In genomic region chr11:122108192-122108799, GRCh38 we compare ENCODE assay signal across 8 cellular contexts. TPM values are rescaled to one million over a fixed set of nuclear protein-coding genes. Genes with fewer than 3 reads are reported as not detected.
DNase-seq lines count a peak whose midpoint lies in the region; ATAC-seq and TF ChIP-seq lines count a peak whose summit lies in the region.

No MANE protein-coding gene starts in this region.

- no peak for ATAC-seq in stimulated activated naive CD8-positive, alpha-beta T cell treated with anti-CD3 and anti-CD28 coated beads, Interleukin-15, Interleukin-2, amounts not matched to agents 100 U/mL and 50 U/mL, for 24 hours
- no peak for ATAC-seq in HG03469 (IDR thresholded peaks at IDR 0.05; ENCODE audit: unreplicated experiment)

- intact Hi-C loops in left ventricle myocardium inferior (cut with micrococcal nuclease), result loop anchor here (10.0 kb wide), 2 partner anchors 87 to 453 kb away; no protein-coding TSS in a partner anchor

- peaks cover 28% of the 10 kb centered on the region for H3K4me1 ChIP-seq in left ventricle myocardium inferior

- CTCF ChIA-PET in HEK293T (lab: Yijun Ruan, JAX), result interaction anchor here (0.5 to 0.8 kb wide), 5 partner anchors 11 to 432 kb away, joined by 3 to 4 read pairs (median 3); no protein-coding TSS in a partner anchor

- no peak overlapping the region for H3K9ac ChIP-seq in SK-N-MC (ENCODE audit: insufficient read length)

- H3K36me3 ChIP-seq in SK-N-MC (ENCODE audit: insufficient read depth, low read length), result no peaks in the 10 kb centered on the region
- no peaks in the 10 kb centered on the region for H3K36me3 ChIP-seq in left ventricle myocardium inferior

- peak; percentile 60 for TF ChIP-seq CTCF in left ventricle myocardium inferior (IDR thresholded peaks at IDR 0.05; ENCODE audit: borderline replicate concordance)

- POLR2A ChIA-PET in HEK293T (lab: Yijun Ruan, JAX), result no interaction called here

- H3K9me3 ChIP-seq in SK-N-MC (ENCODE audit: low read depth, low read length), result no peaks in the 10 kb centered on the region
- no peaks in the 10 kb centered on the region for H3K9me3 ChIP-seq in left ventricle myocardium inferior (replicated peaks)

- no peak overlapping the region for H3K27ac ChIP-seq in SK-N-MC
- H3K27ac ChIP-seq in left ventricle myocardium inferior (replicated peaks), result peak overlapping the region; percentile 81

- H3K27me3 ChIP-seq in left ventricle myocardium inferior (ENCODE audit: low read depth), result no peaks in the 10 kb centered on the region

- DNase-seq in COLO668 (lab: John Stamatoyannopoulos, UW; ENCODE audit: unreplicated experiment) (peak; percentile 3), HEK293T (ENCODE audit: extremely low spot score) (peak; percentile 22), SK-N-MC (ENCODE audit: low read depth, low spot score) (peak; percentile 10), left ventricle myocardium inferior (no peak), occipital lobe (lab: John Stamatoyannopoulos, UW) (no peak), retina (no peak)
- peak; percentile 26 for DNase-seq in stimulated activated naive CD8-positive, alpha-beta T cell treated with anti-CD3 and anti-CD28 coated beads, Interleukin-15, Interleukin-2, amounts not matched to agents 100 U/mL and 50 U/mL, for 24 hours

- H3K4me3 ChIP-seq in SK-N-MC (no peak overlapping the region), left ventricle myocardium inferior (no peak overlapping the region)

TF ChIP-seq in HEK293T, 16 proteins besides CTCF, POLR2A, EP300 and RAD21:
- no peak for TF ChIP-seq ARNT (IDR thresholded peaks at IDR 0.05)
- no peak for TF ChIP-seq HDGF (IDR thresholded peaks at IDR 0.05; ENCODE audit: borderline replicate concordance)
- no peak for TF ChIP-seq FOXK2 (IDR thresholded peaks at IDR 0.05)
- no peak for TF ChIP-seq PKNOX1 (IDR thresholded peaks at IDR 0.05)
- TF ChIP-seq FOXA1 (IDR thresholded peaks at IDR 0.05), result no peak
- no peak for TF ChIP-seq SUZ12 (IDR thresholded peaks at IDR 0.05)
- no peak for TF ChIP-seq TARDBP (IDR thresholded peaks at IDR 0.05)
- TF ChIP-seq ELF4 (IDR thresholded peaks at IDR 0.05), result no peak
- no peak for TF ChIP-seq CTBP1 (IDR thresholded peaks at IDR 0.05; ENCODE audit: borderline replicate concordance)
- TF ChIP-seq L3MBTL2 (conservative IDR thresholded peaks at IDR 0.05), result no peak
- no peak for TF ChIP-seq BHLHE40 (IDR thresholded peaks at IDR 0.05; ENCODE audit: borderline replicate concordance)
- no peak for TF ChIP-seq FOXM1 (IDR thresholded peaks at IDR 0.05; ENCODE audit: borderline replicate concordance)
- TF ChIP-seq ZNF384 (IDR thresholded peaks at IDR 0.05), result no peak
- TF ChIP-seq SP1 (IDR thresholded peaks at IDR 0.05), result no peak
- TF ChIP-seq LEF1 (IDR thresholded peaks at IDR 0.05; ENCODE audit: borderline replicate concordance), result no peak
- TF ChIP-seq NFRKB (IDR thresholded peaks at IDR 0.05), result no peak

RNA-seq across cellular contexts. Expression of gene BLID, which starts 7.7 kb away (rescaled TPM):
- total RNA-seq in left ventricle myocardium inferior (0.36 TPM), occipital lobe (3.6 TPM)

Comparison
In these comparisons a context has a peak if more than half of its experiments do, and no peak if none do; other contexts are left out.
1. DNase-seq: peak in COLO668 (single experiment), HEK293T (single experiment), SK-N-MC (single experiment) and stimulated activated naive CD8-positive, alpha-beta T cell treated with anti-CD3 and anti-CD28 coated beads, Interleukin-15, Interleukin-2, amounts not matched to agents 100 U/mL and 50 U/mL, for 24 hours (single experiment); none in left ventricle myocardium inferior (single experiment), occipital lobe (single experiment) and retina (single experiment).